ENCODE assay signal across 8 cellular contexts in genomic region chr22:30326704-30327362, GRCh38. TPM values are rescaled to one million over a fixed set of nuclear protein-coding genes. Genes with fewer than 3 reads are reported as not detected.
DNase-seq lines count a peak whose midpoint lies in the region; ATAC-seq and TF ChIP-seq lines count a peak whose summit lies in the region.

TSS of gene TBC1D10A (minus strand) at chr22:30326941. CDS start at chr22:30326881, 60 bp downstream.

- H3K27ac Mint-ChIP-seq in endothelial cell (ENCODE audit: unreplicated experiment), result peak within 1 kb of the TSS; percentile 70

- H3K9ac ChIP-seq in HUES6 (ENCODE audit: low read length) (peak within 1 kb of the TSS; percentile 78), NT2/D1 (ENCODE audit: insufficient read length, low read depth) (peak within 1 kb of the TSS; percentile 83)

- WGBS in mesodermal cell (ENCODE audit: insufficient coverage in 2 of 2), 2 experiments, result 0 to 1% methylated on average over 38 to 48 of the region's 69 CpGs

- no peaks in the 10 kb centered on the region for H3K9me3 Mint-ChIP-seq in endothelial cell (ENCODE audit: unreplicated experiment)

- H3K36me3 Mint-ChIP-seq in endothelial cell (ENCODE audit: low read depth, unreplicated experiment), result peaks cover 13% of the 10 kb centered on the region

- peaks cover 9% of the 10 kb centered on the region for H3K36me3 ChIP-seq in HUES6 (ENCODE audit: control insufficient read depth, insufficient read depth, low read length)
- H3K36me3 ChIP-seq in NT2/D1 (ENCODE audit: insufficient read depth, insufficient read length, low read length), result peaks cover 24% of the 10 kb centered on the region
- peaks cover 24% of the 10 kb centered on the region for H3K36me3 ChIP-seq in mesodermal cell (ENCODE audit: control insufficient read depth, insufficient read depth, low read length)

- TF ChIP-seq CTCF in endothelial cell (IDR thresholded peaks at IDR 0.05; ENCODE audit: unreplicated experiment), result no peak

- in situ Hi-C loops in Caki2 (cut with HindIII; ENCODE audit: low pct_unique_long_range_greater_than_20kb, low sequenced_read_pairs), result no loop called here

- H3K9me3 ChIP-seq in HUES6 (ENCODE audit: control insufficient read depth, insufficient read depth, low read depth, low read length) (no peaks in the 10 kb centered on the region), NT2/D1 (ENCODE audit: insufficient read depth, low read length) (no peaks in the 10 kb centered on the region), mesodermal cell (ENCODE audit: control insufficient read depth, low read length) (no peaks in the 10 kb centered on the region)

- ATAC-seq in GM21423 (IDR thresholded peaks at IDR 0.05; ENCODE audit: unreplicated experiment), result peak; percentile 90

- H3K27me3 ChIP-seq in HUES6 (ENCODE audit: control insufficient read depth, insufficient read depth, low read length) (no peaks in the 10 kb centered on the region), NT2/D1 (ENCODE audit: insufficient read depth, insufficient read length) (no peaks in the 10 kb centered on the region)

- peaks cover 14% of the 10 kb centered on the region for H3K4me1 Mint-ChIP-seq in endothelial cell (ENCODE audit: unreplicated experiment)

- H3K4me3 Mint-ChIP-seq in endothelial cell (ENCODE audit: unreplicated experiment), result peak within 1 kb of the TSS; percentile 85

- H3K4me1 ChIP-seq in HUES6 (ENCODE audit: control insufficient read depth, insufficient read depth, low read length), result peaks cover 22% of the 10 kb centered on the region
- peaks cover 9% of the 10 kb centered on the region for H3K4me1 ChIP-seq in NT2/D1 (ENCODE audit: insufficient read depth, insufficient read length)
- peaks cover 28% of the 10 kb centered on the region for H3K4me1 ChIP-seq in mesodermal cell (ENCODE audit: control insufficient read depth, insufficient read depth, low read length, poor library complexity, severe bottlenecking)

- H3K4me3 ChIP-seq in HUES6 (ENCODE audit: low read depth, low read length), result peak within 1 kb of the TSS; percentile 94
- peak within 1 kb of the TSS; percentile 72 for H3K4me3 ChIP-seq in NT2/D1 (ENCODE audit: insufficient read length, low read depth)
- peak within 1 kb of the TSS; percentile 72 for H3K4me3 ChIP-seq in mesodermal cell (ENCODE audit: extremely low read depth, insufficient read depth, low read length, poor library complexity, severe bottlenecking)

- H3K27ac ChIP-seq in HUES6 (ENCODE audit: low read depth, low read length) (no peak within 1 kb of the TSS), mesodermal cell (ENCODE audit: low read depth, low read length, severe bottlenecking) (peak within 1 kb of the TSS; percentile 43)

- H3K27me3 Mint-ChIP-seq in endothelial cell (ENCODE audit: unreplicated experiment), result peaks cover 7% of the 10 kb centered on the region

- DNase-seq in Caki2 (ENCODE audit: low read depth) (peak; percentile 86), NT2/D1 (ENCODE audit: low read depth, low spot score) (peak; percentile 86), endothelial cell (ENCODE audit: low spot score) (peak; percentile 85)
- peak; percentile 94 for DNase-seq in activated CD8-positive, alpha-beta memory T cell treated with anti-CD3 and anti-CD28 coated beads, Interleukin-2, amount 50 U/mL, for 4 hours
- peak; percentile 80 for DNase-seq in stimulated activated CD8-positive, alpha-beta memory T cell treated with anti-CD3 and anti-CD28 coated beads, Interleukin-15, amount 100 ng/mL, for 24 hours (ENCODE audit: low read depth)

RNA-seq across cellular contexts. Expression of gene TBC1D10A, which starts in this region (rescaled TPM):
- total RNA-seq in Caki2 (2014; rRNA removed; shearing (Covaris generic); ENCODE audit: low replicate concordance), result 44.3 and 45.5 TPM in 2 replicates
- total RNA-seq in endothelial cell (ENCODE audit: unreplicated experiment), result 7.9 TPM
- polyA plus RNA-seq in mesodermal cell (2013, experiment 1 of 2), result 15.8 TPM
- polyA plus RNA-seq in mesodermal cell (2013, experiment 2 of 2), result 13.3 TPM
